In the genomic region with DNA sequence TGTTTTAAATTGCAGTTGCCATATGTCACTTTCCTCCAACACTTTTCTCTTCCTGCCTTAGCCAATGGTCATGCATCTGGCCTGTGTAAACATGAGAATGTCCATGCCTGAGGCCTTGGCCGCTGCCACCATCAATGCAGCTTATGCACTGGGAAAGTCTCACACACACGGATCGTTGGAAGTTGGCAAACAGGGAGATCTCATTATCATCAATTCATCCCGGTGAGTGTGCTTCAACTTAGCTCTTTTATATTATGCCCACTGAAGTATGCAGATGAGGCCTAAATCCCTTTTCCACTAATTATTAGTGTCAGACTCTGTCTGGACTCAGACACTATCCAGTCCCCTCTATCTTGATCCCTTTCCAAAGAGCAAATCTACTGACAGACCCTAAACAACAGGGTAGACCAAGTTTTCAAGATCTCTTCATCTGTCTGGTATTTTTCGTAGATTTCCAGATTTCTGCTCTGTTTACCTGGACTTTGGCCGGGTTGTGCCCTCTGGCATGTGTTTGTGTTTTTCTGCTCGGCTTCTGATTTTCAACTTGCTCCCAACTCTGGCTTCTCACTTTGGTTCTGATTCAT, we compare ENCODE assay signal across 17 cellular contexts. TPM values are rescaled to one million over a fixed set of nuclear protein-coding genes. Genes with fewer than 3 reads are reported as not detected.
DNase-seq lines count a peak whose midpoint lies in the region; ATAC-seq and TF ChIP-seq lines count a peak whose summit lies in the region.
"Had no signal": no experiment of that assay in that cellular context is flagged by ENCODE, and none has a peak within 500 bp of the region (broad histone marks: within the 10 kb centered on the region; RNA-seq: fewer than 3 reads in every experiment).

No MANE protein-coding gene starts in this region.

- no peak overlapping the region for H3K4me3 Mint-ChIP-seq in type B pancreatic cell

- H3K27me3 Mint-ChIP-seq in type B pancreatic cell: no peaks in the 10 kb centered on the region

- no peak for ATAC-seq in GM19467 (IDR thresholded peaks at IDR 0.05; ENCODE audit: unreplicated experiment)
- ATAC-seq: A549 had no signal

- H3K27ac Mint-ChIP-seq in type B pancreatic cell: no peak overlapping the region

- no peaks in the 10 kb centered on the region for H3K36me3 Mint-ChIP-seq in type B pancreatic cell

- TF ChIP-seq CTCF in epithelial cell of esophagus (IDR thresholded peaks at IDR 0.05; ENCODE audit: insufficient read depth, low read depth, low read length, missing control alignments) (no peak), type B pancreatic cell (conservative IDR thresholded peaks at IDR 0.05) (no peak)

- H3K9me3 Mint-ChIP-seq in type B pancreatic cell: no peaks in the 10 kb centered on the region

- H3K4me1 Mint-ChIP-seq in type B pancreatic cell (ENCODE audit: unreplicated experiment): peaks cover 4% of the 10 kb centered on the region

- H3K4me3 ChIP-seq in epithelial cell of esophagus (ENCODE audit: low read length): no peak overlapping the region
- H3K4me3 ChIP-seq: A549 had no signal

- peak; percentile 17 for DNase-seq in NCI-H82 (lab: John Stamatoyannopoulos, UW)
- DNase-seq in NCI-H82 treated with DMSO at 0.1 percent for 48 hours (lab: John Stamatoyannopoulos, UW; ENCODE audit: unreplicated experiment): no peak
- peak; percentile 4 for DNase-seq in M059J (ENCODE audit: low read depth)
- DNase-seq in epithelial cell of esophagus (ENCODE audit: low read depth): peak; percentile 32
- DNase-seq in type B pancreatic cell (ENCODE audit: extremely low spot score, unreplicated experiment): no peak
- DNase-seq in activated CD4-positive, alpha-beta T cell treated with anti-CD3 and anti-CD28 coated beads for 1 hour: no peak
- no peak for DNase-seq in GM03348 (ENCODE audit: low spot score)
- DNase-seq: AML-193, DND-41, HCEC 1CT, NCI-H1092, NCI-H1694 treated with DMSO at 0.1 percent for 48 hours, NCI-H774, RPMI8226, SW 1271 had no signal

RNA-seq across cellular contexts. Expression of a gene that starts 23.2 kb away (rescaled TPM):
- 1.5 TPM in 1 of 2 replicates, not detected in the other for total RNA-seq in M059J (2014; rRNA removed; shearing (Covaris generic))
- 0.43 and 1.0 TPM in 2 replicates for total RNA-seq in type B pancreatic cell (ENCODE audit: low replicate concordance)

RNA-seq across cellular contexts. Expression of a gene that starts 24.0 kb away (rescaled TPM):
- not detected in 2 replicates for total RNA-seq in M059J (2014; rRNA removed; shearing (Covaris generic))
- 0.29 TPM in 1 of 2 replicates, not detected in the other for total RNA-seq in type B pancreatic cell (ENCODE audit: low replicate concordance)

RNA-seq across cellular contexts. Expression of a gene that starts 29.8 kb away (rescaled TPM):
- total RNA-seq in M059J (2014; rRNA removed; shearing (Covaris generic)): not detected in 2 replicates
- 2.1 and 3.8 TPM in 2 replicates for total RNA-seq in type B pancreatic cell (ENCODE audit: low replicate concordance)

Comparison
In these comparisons a context has a peak if more than half of its experiments do, and no peak if none do; other contexts are left out.
1. DNase-seq: peak in NCI-H82 (single experiment), M059J (single experiment) and epithelial cell of esophagus (single experiment); none in NCI-H82 treated with DMSO at 0.1 percent for 48 hours (single experiment), type B pancreatic cell (single experiment), activated CD4-positive, alpha-beta T cell treated with anti-CD3 and anti-CD28 coated beads for 1 hour (single experiment) and GM03348 (single experiment).